25 cellular contexts compared by ENCODE assay signal in genomic region chr7:2732388-2732787, GRCh38. TPM values are rescaled to one million over a fixed set of nuclear protein-coding genes. Genes with fewer than 3 reads are reported as not detected.
A peak's percentile ranks its signal among the peaks of the same experiment; 100 is the strongest.
DNase-seq lines count a peak whose midpoint lies in the region; ATAC-seq, FAIRE-seq and TF ChIP-seq lines count a peak whose summit lies in the region.
"Had no signal": no experiment of that assay in that cellular context is flagged by ENCODE, and none has a peak within 500 bp of the region (broad histone marks: within the 10 kb centered on the region; RNA-seq: fewer than 3 reads in every experiment).

No MANE protein-coding gene starts in this region.

- H3K27me3 ChIP-seq in K562 (ENCODE audit: control insufficient read depth in 2 of 2, insufficient read depth in 2 of 2, low read length in 2 of 2): no peaks in the 10 kb centered on the region
- no peaks in the 10 kb centered on the region for H3K27me3 ChIP-seq in tibial artery
- H3K27me3 ChIP-seq: Peyer's patch, suprapubic skin had no signal

- TF ChIP-seq EP300 in K562 (IDR thresholded peaks at IDR 0.05; ENCODE audit: low read length): no peak

- H3K4me3 ChIP-seq in K562: no peak overlapping the region
- no peak overlapping the region for H3K4me3 ChIP-seq in tibial artery
- H3K4me3 ChIP-seq: Peyer's patch, suprapubic skin had no signal

- H3K4me3 Mint-ChIP-seq in activated CD4-positive, alpha-beta T cell treated with anti-CD3 and anti-CD28 coated beads for 36 hours: no peak overlapping the region
- H3K4me3 Mint-ChIP-seq in mesothelial cell of epicardium: no peak overlapping the region
- H3K4me3 Mint-ChIP-seq: CD4-positive, alpha-beta T cell; effector memory CD8-positive, alpha-beta T cell had no signal

- H3K4me1 ChIP-seq in K562 (replicated peaks in 1 of 2; ENCODE audit: control insufficient read depth in 2 of 2, insufficient read depth in 2 of 2, low read length in 2 of 2) (peaks cover 36 to 53% of the 10 kb centered on the region in 2 experiments), tibial artery (peaks cover 0 to 16% (median 6%) of the 10 kb centered on the region in 4 donors)

- H3K36me3 Mint-ChIP-seq in activated CD4-positive, alpha-beta T cell treated with anti-CD3 and anti-CD28 coated beads for 36 hours (ENCODE audit: low read depth): peaks cover 11% of the 10 kb centered on the region
- peaks cover 39% of the 10 kb centered on the region for H3K36me3 Mint-ChIP-seq in mesothelial cell of epicardium

- peak; percentile 71 for FAIRE-seq in K562 (lab: Jason Lieb, UNC)
- FAIRE-seq: A204.1, islet of Langerhans had no signal

- no TSS peak for BruUV-seq in K562 (replicated peaks; lab: Mats Ljungman, UMichigan)

- H3K36me3 ChIP-seq in K562 (ENCODE audit: control insufficient read depth, insufficient read depth, low read length): peaks cover 20% of the 10 kb centered on the region; the same call in 1 of the 3 replicates
- peaks cover 0 to 30% (median 22%) of the 10 kb centered on the region in 3 donors for H3K36me3 ChIP-seq in tibial artery

- CTCF ChIA-PET in activated CD4-positive, alpha-beta T cell treated with anti-CD3 and anti-CD28 coated beads for 36 hours (lab: Charles Lee): interaction anchor here (0.7 kb wide), 1 partner anchor 56 kb away, joined by 3 read pairs; no protein-coding TSS in a partner anchor
- CTCF ChIA-PET in K562 (lab: Yijun Ruan, JAX; ENCODE audit: low intra/inter-chr PET ratio): no interaction called here

- 70% methylated on average over 9 of the region's 9 CpGs for WGBS in K562 (ENCODE audit: insufficient coverage, low coverage, missing lambda C conversion rate)

- H3K27ac Mint-ChIP-seq in activated CD4-positive, alpha-beta T cell treated with anti-CD3 and anti-CD28 coated beads for 36 hours: peak overlapping the region; percentile 29
- H3K27ac Mint-ChIP-seq in mesothelial cell of epicardium: peak overlapping the region; percentile 74
- H3K27ac Mint-ChIP-seq: CD4-positive, alpha-beta T cell; effector memory CD8-positive, alpha-beta T cell had no signal

- TF ChIP-seq POLR2A in K562 (conservative IDR thresholded peaks at IDR 0.05): no peak

- H3K27ac ChIP-seq in K562 (ENCODE audit: extremely low read depth, low read depth, low read length) (peak overlapping the region; percentile 92), tibial artery (peak overlapping the region; percentile 44 to 49)
- H3K27ac ChIP-seq: KMS-11, suprapubic skin had no signal

- no peaks in the 10 kb centered on the region for H4K20me1 ChIP-seq in K562 (replicated peaks; ENCODE audit: control insufficient read depth, insufficient read depth, low read length)

- ATAC-seq in activated CD4-positive, alpha-beta T cell treated with anti-CD3 and anti-CD28 coated beads for 36 hours: no peak
- ATAC-seq in K562: peak; percentile 7; the same call in 2 of the 3 replicates
- ATAC-seq: effector memory CD8-positive, alpha-beta T cell had no signal

- TF ChIP-seq CTCF in K562 (IDR thresholded peaks at IDR 0.05 in 2 of 3, conservative IDR thresholded peaks at IDR 0.05 in 1 of 3; ENCODE audit: insufficient read depth in 2 of 3, low read depth in 1 of 3, low read length in 3 of 3): no peak
- no peak for TF ChIP-seq CTCF in mesothelial cell of epicardium (IDR thresholded peaks at IDR 0.05; ENCODE audit: unreplicated experiment)
- no peak for TF ChIP-seq CTCF in tibial artery (IDR thresholded peaks at IDR 0.05)

- no peak for DNase-seq in activated CD4-positive, alpha-beta T cell treated with anti-CD3 and anti-CD28 coated beads for 36 hours
- DNase-seq in activated CD4-positive, alpha-beta T cell treated with anti-CD3 and anti-CD28 coated beads, Interleukin-2, amount 50 U/mL, for 4 hours: no peak
- no peak for DNase-seq in K562 (ENCODE audit: extremely low read depth in 1 of 4, low spot score in 3 of 4)
- no peak for DNase-seq in mesothelial cell of epicardium (ENCODE audit: low spot score in 2 of 2, unreplicated experiment in 2 of 2)
- DNase-seq in tibial artery: no peak
- DNase-seq in cerebellum (ENCODE audit: low spot score): no peak
- DNase-seq in GOT3 (lab: John Stamatoyannopoulos, UW): no peak
- DNase-seq in NCI-H748 (lab: John Stamatoyannopoulos, UW; ENCODE audit: unreplicated experiment): no peak
- DNase-seq: activated T-cell treated with anti-CD3 and anti-CD28 coated beads, Interleukin-2, amount 50 U/mL, for 1 hour; DMS79; effector memory CD8-positive, alpha-beta T cell; mesenchymal stem cell; NCI-H1417; NCI-H2171 treated with DMSO at 0.1 percent for 48 hours; NCI-H82; retina; SK-N-SH; stimulated activated CD4-positive, alpha-beta T cell treated with anti-CD3 and anti-CD28 coated beads, Interleukin-2, amount 100 ng/mL, for 24 hours had no signal

- no peaks in the 10 kb centered on the region for H3K27me3 Mint-ChIP-seq in activated CD4-positive, alpha-beta T cell treated with anti-CD3 and anti-CD28 coated beads for 36 hours
- no peaks in the 10 kb centered on the region for H3K27me3 Mint-ChIP-seq in mesothelial cell of epicardium (ENCODE audit: low read depth)
- H3K27me3 Mint-ChIP-seq: CD4-positive, alpha-beta T cell; effector memory CD8-positive, alpha-beta T cell had no signal

- no peaks in the 10 kb centered on the region for H3K9me3 Mint-ChIP-seq in activated CD4-positive, alpha-beta T cell treated with anti-CD3 and anti-CD28 coated beads for 36 hours (ENCODE audit: low read depth)
- H3K9me3 Mint-ChIP-seq in mesothelial cell of epicardium: peaks cover 7% of the 10 kb centered on the region
- H3K9me3 Mint-ChIP-seq: CD4-positive, alpha-beta T cell; effector memory CD8-positive, alpha-beta T cell had no signal

- POLR2A ChIA-PET in activated CD4-positive, alpha-beta T cell treated with anti-CD3 and anti-CD28 coated beads for 36 hours (lab: Charles Lee): no interaction called here
- POLR2A ChIA-PET in K562 (lab: Yijun Ruan, JAX): interaction anchor here (1.7 kb wide), 1 partner anchor 16 kb away, joined by 6 read pairs; no protein-coding TSS in a partner anchor

- intact Hi-C loops in activated CD4-positive, alpha-beta T cell treated with anti-CD3 and anti-CD28 coated beads for 36 hours (cut with DNase I, micrococcal nuclease): no loop called here
- intact Hi-C loops in K562 (cut with micrococcal nuclease) (no loop called here), tibial artery (cut with DNase I; ENCODE audit: low total_unique reads) (no loop called here)

- H3K9me1 ChIP-seq in K562 (ENCODE audit: control insufficient read depth, insufficient read depth, low read length): no peaks in the 10 kb centered on the region

- peaks cover 38% of the 10 kb centered on the region for H3K4me1 Mint-ChIP-seq in activated CD4-positive, alpha-beta T cell treated with anti-CD3 and anti-CD28 coated beads for 36 hours
- H3K4me1 Mint-ChIP-seq in mesothelial cell of epicardium: peaks cover 51% of the 10 kb centered on the region

- in situ Hi-C loops in K562 (cut with MboI): no loop called here

- peak overlapping the region; percentile 77 for H3K4me2 ChIP-seq in K562 (ENCODE audit: insufficient read depth, low read length)
- H3K4me2 ChIP-seq: KMS-11, SK-N-SH had no signal

- TF ChIP-seq RAD21 in K562 (CRISPR knock-in tag; conservative IDR thresholded peaks at IDR 0.05 in 1 of 2, IDR thresholded peaks at IDR 0.05 in 1 of 2): no peak

- H3K9me3 ChIP-seq in K562 (replicated peaks; ENCODE audit: control insufficient read depth, insufficient read depth, low read depth, low read length): no peaks in the 10 kb centered on the region
- no peaks in the 10 kb centered on the region for H3K9me3 ChIP-seq in tibial artery
- H3K9me3 ChIP-seq: Peyer's patch, SK-N-SH, suprapubic skin had no signal

- H2AFZ ChIP-seq in K562 (ENCODE audit: low read depth, low read length): peak overlapping the region; percentile 93

- H3K79me2 ChIP-seq in K562 (ENCODE audit: control insufficient read depth, insufficient read depth, low read length): peaks cover 11% of the 10 kb centered on the region; the same call in 2 of the 3 replicates

- peak overlapping the region in 1 of 2 experiments; percentile 78; a peak in 3 of 4 replicates for H3K9ac ChIP-seq in K562 (ENCODE audit: insufficient read depth in 1 of 2, low read depth in 2 of 2, low read length in 2 of 2)
- H3K9ac ChIP-seq: KMS-11, SK-N-SH had no signal

TF ChIP-seq in K562, 482 proteins besides CTCF, POLR2A, EP300 and RAD21 (continues in another document):
- peak; percentile 49 for TF ChIP-seq EGR1 (conservative IDR thresholded peaks at IDR 0.05)
- TF ChIP-seq PREB (CRISPR knock-in tag; IDR thresholded peaks at IDR 0.05): no peak
- no peak for TF ChIP-seq CBX5 (IDR thresholded peaks at IDR 0.05; ENCODE audit: borderline replicate concordance, low read depth)
- no peak for TF ChIP-seq RBM22 (IDR thresholded peaks at IDR 0.05; ENCODE audit: low read depth, low read length, poor library complexity, severe bottlenecking)
- 0 out of 2 replicates have a peak, but pooled peaks have one; percentile 54 for TF ChIP-seq BCOR (IDR thresholded peaks at IDR 0.05)

RNA-seq across cellular contexts. Expression of gene AMZ1, which starts 44.4 kb away (rescaled TPM):
- under 1 TPM; 0.14 TPM for total RNA-seq in activated CD4-positive, alpha-beta T cell treated with anti-CD3 and anti-CD28 coated beads for 36 hours
- 0.07 and 0.12 TPM in 2 replicates for total RNA-seq in K562 (2011; cell fraction: chromatin; rRNA removed; ENCODE audit: low replicate concordance)
- total RNA-seq in K562 (2011; cell fraction: nucleolus; rRNA removed): 0.17 TPM in 1 of 2 replicates, not detected in the other
- 0.07 and 0.08 TPM in 2 replicates for total RNA-seq in K562 (2011; cell fraction: nucleoplasm; rRNA removed)
- total RNA-seq in K562 (2014; rRNA removed) (not detected in 2 replicates), K562 (2014; rRNA removed; fragmentation: Illumina TruSeq; extraction: Trizol) (not detected in 2 replicates), K562 (2015; rRNA removed; fragmentation: Illumina TruSeq; extraction: Trizol) (not detected in 2 replicates), K562 (2021) (not detected in 2 replicates), mesothelial cell of epicardium (0.05 to 0.49 TPM (median 0.13 TPM) in 3 replicates), cerebellum (2.4 TPM)
- polyA plus RNA-seq in K562 (2011; rRNA removed) (not detected in 2 replicates), K562 (2014; fragmentation: Illumina TruSeq; extraction: Trizol) (not detected in 2 replicates), K562 (2014; fragmentation: Nextera tagmentation; extraction: Ambion mirVana) (not detected), K562 (2014; rRNA removed) (not detected in 2 replicates)
- not detected in 2 replicates for polyA plus RNA-seq in K562 (2011; cell fraction: cytosol; rRNA removed)
- polyA plus RNA-seq in K562 (2011; cell fraction: nucleus; rRNA removed): not detected in 2 replicates
- 0.04 and 0.08 TPM in 2 replicates for polyA plus RNA-seq in K562 (2012)
- 0.04 TPM in 1 of 2 replicates, not detected in the other for polyA minus RNA-seq in K562 (2011; rRNA and poly(A)+ RNA removed)
- polyA minus RNA-seq in K562 (2011; cell fraction: cytosol; rRNA and poly(A)+ RNA removed): not detected in 2 replicates
- polyA minus RNA-seq in K562 (2011; cell fraction: nucleus; rRNA and poly(A)+ RNA removed): not detected in 2 replicates
- polyA plus RNA-seq: neural cell had no signal
